ENCODE assay signal across 8 cellular contexts in genomic region chr9:97985058-97985861, GRCh38. TPM values are rescaled to one million over a fixed set of nuclear protein-coding genes. Genes with fewer than 3 reads are reported as not detected.
DNase-seq lines count a peak whose midpoint lies in the region; ATAC-seq and TF ChIP-seq lines count a peak whose summit lies in the region.

No MANE protein-coding gene starts in this region.

- H3K36me3 ChIP-seq in subcutaneous abdominal adipose tissue (ENCODE audit: control insufficient read depth in 5 of 5, insufficient read depth in 5 of 5, low read length in 5 of 5) = no peaks in the 10 kb centered on the region

- H3K4me1 ChIP-seq in subcutaneous abdominal adipose tissue (ENCODE audit: control insufficient read depth in 5 of 5, insufficient read depth in 5 of 5, low read length in 5 of 5) = peaks cover 12 to 51% (median 28%) of the 10 kb centered on the region in 5 donors

- POLR2A ChIA-PET in T-cell (lab: Charles Lee) = interaction anchor here (0.5 to 0.6 kb wide), 2 partner anchors 11 to 33 kb away, joined by 3 to 4 read pairs; no protein-coding TSS in a partner anchor

- H3K9me3 ChIP-seq in subcutaneous abdominal adipose tissue (ENCODE audit: control insufficient read depth in 5 of 5, low read length in 5 of 5) = no peaks in the 10 kb centered on the region

- peaks cover 70 to 73% (median 70%) of the 10 kb centered on the region in 3 donors for H3K4me1 Mint-ChIP-seq in T-cell
- peaks cover 51% of the 10 kb centered on the region for H3K4me1 Mint-ChIP-seq in mesothelial cell of epicardium

- H3K4me3 ChIP-seq in choroid plexus epithelial cell (ENCODE audit: low read depth, low read length) = peak overlapping the region; percentile 88
- peak overlapping the region in 4 of 5 donors; percentile 77 to 92 (median 84) for H3K4me3 ChIP-seq in subcutaneous abdominal adipose tissue (ENCODE audit: low read depth in 1 of 5, low read length in 5 of 5)

- H3K27ac Mint-ChIP-seq in T-cell (peak overlapping the region; percentile 85 to 90), mesothelial cell of epicardium (peak overlapping the region; percentile 89)

- ATAC-seq in HG03045 (IDR thresholded peaks at IDR 0.05; ENCODE audit: unreplicated experiment) (peak; percentile 15), T-cell (replicated peaks in 1 of 4) (peak in 2 of 4 experiments; percentile 2 to 3)

- in situ Hi-C loops in GM13977 (cut with MboI; ENCODE audit: low pct_unique_long_range_greater_than_20kb, low sequenced_read_pairs, unreplicated experiment) = no loop called here

- no peak for TF ChIP-seq CTCF in GM13977 (IDR thresholded peaks at IDR 0.05; ENCODE audit: extremely low read depth, insufficient read depth, missing control alignments)
- no peak for TF ChIP-seq CTCF in choroid plexus epithelial cell (conservative IDR thresholded peaks at IDR 0.05; ENCODE audit: low read depth, low read length)
- no peak for TF ChIP-seq CTCF in mesothelial cell of epicardium (IDR thresholded peaks at IDR 0.05; ENCODE audit: unreplicated experiment)

- H3K9me3 Mint-ChIP-seq in T-cell (no peaks in the 10 kb centered on the region), mesothelial cell of epicardium (no peaks in the 10 kb centered on the region)

- CTCF ChIA-PET in T-cell (lab: Charles Lee) = interaction anchor here in 1 of 2 donors (0.6 to 1.5 kb wide), 2 partner anchors 63 to 278 kb away, joined by 3 to 4 read pairs; partner anchors contain the start of gene TRMO

- H3K27me3 Mint-ChIP-seq in T-cell = no peaks in the 10 kb centered on the region
- H3K27me3 Mint-ChIP-seq in mesothelial cell of epicardium (ENCODE audit: low read depth) = no peaks in the 10 kb centered on the region

- DNase-seq in GM13977 (ENCODE audit: low spot score) = peak; percentile 37
- peak in 28 of 34 experiments; percentile 1 to 51 (median 28) for DNase-seq in T-cell
- DNase-seq in choroid plexus epithelial cell (ENCODE audit: low read depth) = peak; percentile 27
- peak in 1 of 2 experiments; percentile 49 for DNase-seq in mesothelial cell of epicardium (ENCODE audit: low spot score in 2 of 2, unreplicated experiment in 2 of 2)
- DNase-seq in GM19240 (ENCODE audit: insufficient read length, low spot score) = no peak
- DNase-seq in cerebellum (ENCODE audit: low spot score) = no peak

- H3K4me3 Mint-ChIP-seq in T-cell = peak overlapping the region; percentile 80 to 87 (median 82)
- peak overlapping the region; percentile 70 for H3K4me3 Mint-ChIP-seq in mesothelial cell of epicardium

- peak overlapping the region; percentile 93 for H3K27ac ChIP-seq in subcutaneous abdominal adipose tissue (ENCODE audit: low read depth, low read length)

- H3K36me3 Mint-ChIP-seq in T-cell (no peaks in the 10 kb centered on the region), mesothelial cell of epicardium (no peaks in the 10 kb centered on the region)

- H3K27me3 ChIP-seq in subcutaneous abdominal adipose tissue (ENCODE audit: control insufficient read depth in 5 of 5, insufficient read depth in 4 of 5, low read length in 5 of 5) = no peaks in the 10 kb centered on the region

- peak overlapping the region in 4 of 5 donors; percentile 59 to 96 (median 80) for H3K9ac ChIP-seq in subcutaneous abdominal adipose tissue (ENCODE audit: low read length in 5 of 5)

RNA-seq across cellular contexts. Expression of gene ANP32B, which starts 2.1 kb away (rescaled TPM):
- 100 to 1,000 TPM; 151 to 201 (median 172) TPM for total RNA-seq in T-cell
- 137 to 143 TPM (median 139 TPM) in 3 replicates for total RNA-seq in mesothelial cell of epicardium
- 7.8 TPM for total RNA-seq in cerebellum

RNA-seq across cellular contexts. Expression of gene HEMGN, which starts 47.3 kb away (rescaled TPM):
- total RNA-seq in T-cell = 1 to 10 TPM; 1.3 to 3.7 (median 1.7) TPM
- total RNA-seq in mesothelial cell of epicardium = not detected in 3 replicates
- total RNA-seq in cerebellum = 2.7 TPM

Comparison
In these comparisons a context has a peak if more than half of its experiments do, and no peak if none do; other contexts are left out.
1. DNase-seq: peak in GM13977 (single experiment), T-cell (28 of 34) and choroid plexus epithelial cell (single experiment); none in GM19240 (single experiment) and cerebellum (single experiment).
2. RNA of gene ANP32B, which starts 2.1 kb away (total RNA-seq): 151 to 201 TPM in T-cell and 137 to 143 TPM in mesothelial cell of epicardium; 7.8 TPM in cerebellum (single experiment); every median in the first group is over 10 times any median in the second.